Comparison of ENCODE assay signal across 23 cellular contexts in genomic region chr5:67297802-67298532, GRCh38.
"Had no signal": no experiment of that assay in that cellular context is flagged by ENCODE, and none has a peak within 500 bp of the region (broad histone marks: within the 10 kb centered on the region; RNA-seq: fewer than 3 reads in every experiment).

No MANE protein-coding gene starts in this region.

- H3K4me3 ChIP-seq: colonic mucosa, lung, neural progenitor cell, smooth muscle cell, stomach, thyroid gland, upper lobe of left lung had no signal

- H3K4me2 ChIP-seq: neural progenitor cell, smooth muscle cell had no signal

- H3K36me3 ChIP-seq: colonic mucosa, neural progenitor cell, stomach, thyroid gland, upper lobe of left lung had no signal

- H3K27me3 ChIP-seq: colonic mucosa, neural progenitor cell, stomach, thyroid gland, upper lobe of left lung had no signal

- H2AFZ ChIP-seq: neural progenitor cell, parathyroid adenoma had no signal

- FAIRE-seq: endothelial cell of umbilical vein, frontal cortex, kidney, urothelium cell line had no signal

- H3K9ac ChIP-seq: neural progenitor cell, parathyroid adenoma had no signal

- DNase-seq: colonic mucosa; effector CD8-positive, alpha-beta T cell; hypothalamus; immature natural killer cell; kidney; mesendoderm; midbrain; naive thymus-derived CD4-positive, alpha-beta T cell; stimulated activated CD4-positive, alpha-beta T cell treated with anti-CD3 and anti-CD28 coated beads, Interleukin-12 subunit alpha, Interleukin-12 subunit beta, amount 100 ng/mL, for 4 hours; stimulated activated CD4-positive, alpha-beta T cell treated with anti-CD3 and anti-CD28 coated beads, Interleukin-1b, Interleukin-23, amount 100 ng/mL, for 48 hours; stimulated activated CD4-positive, alpha-beta T cell treated with anti-CD3 and anti-CD28 coated beads, Interleukin-4, amount 100 ng/mL, for 1 hour; stimulated activated CD8-positive, alpha-beta memory T cell treated with anti-CD3 and anti-CD28 coated beads, Interleukin-4, amount 100 ng/mL, for 48 hours; stimulated activated naive CD4-positive, alpha-beta T cell; stomach; upper lobe of left lung had no signal

- H3K27ac ChIP-seq: colonic mucosa, neural progenitor cell, parathyroid adenoma, stomach, thyroid gland had no signal

- H3K4me1 ChIP-seq: colonic mucosa, neural progenitor cell had no signal

- H3K9me3 ChIP-seq: colonic mucosa, stomach, thyroid gland, upper lobe of left lung had no signal
